ENCODE assay signal across 16 cellular contexts in genomic region chr7:148483515-148483914, GRCh38.
"Had no signal": no experiment of that assay in that cellular context is flagged by ENCODE, and none has a peak within 500 bp of the region (broad histone marks: within the 10 kb centered on the region; RNA-seq: fewer than 3 reads in every experiment).

No MANE protein-coding gene starts in this region.

- H2AFZ ChIP-seq: hepatocyte, parathyroid adenoma had no signal

- H3K36me3 ChIP-seq: colonic mucosa, prostate gland, right lobe of liver, thyroid gland, upper lobe of left lung had no signal

- H3K79me2 ChIP-seq: hepatocyte, parathyroid adenoma had no signal

- H3K27me3 ChIP-seq: colonic mucosa, hepatocyte, right lobe of liver, thyroid gland, upper lobe of left lung had no signal

- H3K9me3 ChIP-seq: colonic mucosa, prostate gland, right lobe of liver, thyroid gland, upper lobe of left lung had no signal

- H3K4me2 ChIP-seq: hepatocyte had no signal

- H3K4me1 ChIP-seq: colonic mucosa, parathyroid adenoma, prostate gland, upper lobe of left lung had no signal

- H3K27ac ChIP-seq: colonic mucosa, hepatocyte, parathyroid adenoma, prostate gland, thyroid gland, upper lobe of left lung had no signal

- H3K9ac ChIP-seq: parathyroid adenoma had no signal

- ATAC-seq: left colon had no signal

- H3K4me3 ChIP-seq: colonic mucosa, hepatocyte, prostate gland, right lobe of liver, thyroid gland, upper lobe of left lung had no signal

- DNase-seq: caudate nucleus; colonic mucosa; dermis blood vessel endothelial cell; endodermal cell; foreskin melanocyte; head of caudate nucleus; left colon; occipital lobe; stimulated activated CD4-positive, alpha-beta T cell treated with anti-CD3 and anti-CD28 coated beads, Interleukin-2, amount 100 ng/mL, for 24 hours; stimulated activated naive CD4-positive, alpha-beta T cell; thyroid gland; upper lobe of left lung had no signal
